In the genomic region with DNA sequence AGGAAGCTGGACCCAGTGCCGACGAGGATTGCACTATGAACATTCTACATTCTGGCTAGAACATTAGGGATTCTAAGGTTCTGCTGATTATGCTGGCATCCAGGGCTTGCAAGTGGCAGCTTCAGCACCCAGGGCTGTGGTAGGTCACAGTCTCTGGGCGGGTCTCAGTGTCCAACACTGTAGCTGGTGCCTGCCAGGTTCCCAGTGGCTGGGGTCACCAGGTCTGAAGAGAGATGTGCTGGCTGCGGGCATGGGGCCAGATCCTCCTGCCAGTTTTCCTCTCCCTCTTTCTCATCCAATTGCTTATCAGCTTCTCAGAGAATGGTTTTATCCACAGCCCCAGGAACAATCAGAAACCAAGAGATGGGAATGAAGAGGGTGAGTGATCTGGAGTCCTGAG, we compare ENCODE assay signal across 31 cellular contexts. TPM values are rescaled to one million over a fixed set of nuclear protein-coding genes. Genes with fewer than 3 reads are reported as not detected.
"Had no signal": no experiment of that assay in that cellular context is flagged by ENCODE, and none has a peak within 500 bp of the region (broad histone marks: within the 10 kb centered on the region; RNA-seq: fewer than 3 reads in every experiment).

A gene (plus strand): TSS at position 86 of the 400 bp plus-strand sequence. CDS start 148 bp downstream, at position 234.

- H3K4me3 ChIP-seq: K562, Peyer's patch, SJSA1 had no signal

- ATAC-seq: activated naive CD8-positive, alpha-beta T cell treated with anti-CD3 and anti-CD28 coated beads, Interleukin-2, amount 50 U/mL, for 24 hours; K562; PC-3 had no signal

- H3K27ac ChIP-seq: Peyer's patch, SJSA1 had no signal

- H3K4me1 Mint-ChIP-seq: activated CD4-positive, alpha-beta T cell treated with anti-CD3 and anti-CD28 coated beads, Interleukin-2, amount 10 ng/mL, durations not matched to agents 7 days and 5 days; activated naive CD4-positive, alpha-beta T cell treated with anti-CD3 and anti-CD28 coated beads, Interleukin-2, amount 10 ng/mL, durations not matched to agents 7 days and 5 days; activated naive CD8-positive, alpha-beta T cell treated with anti-CD3 and anti-CD28 coated beads, Interleukin-2, amount 50 U/mL, for 24 hours had no signal

- H3K36me3 ChIP-seq: Peyer's patch, SJSA1 had no signal

- DNase-seq: activated CD4-positive, alpha-beta memory T cell treated with anti-CD3 and anti-CD28 coated beads for 36 hours; activated CD4-positive, alpha-beta T cell treated with anti-CD3 and anti-CD28 coated beads, Interleukin-2, amount 10 ng/mL, durations not matched to agents 7 days and 5 days; activated CD8-positive, alpha-beta memory T cell treated with anti-CD3 and anti-CD28 coated beads, Interleukin-2, amount 50 U/mL, for 48 hours; activated effector memory CD4-positive, alpha-beta T cell treated with Interleukin-2 at 50 U/mL for 16 hours; activated naive CD4-positive, alpha-beta T cell treated with anti-CD3 and anti-CD28 coated beads, Interleukin-2, amount 10 ng/mL, durations not matched to agents 7 days and 5 days; activated naive CD8-positive, alpha-beta T cell treated with anti-CD3 and anti-CD28 coated beads, Interleukin-2, amount 50 U/mL, for 24 hours; activated T-cell treated with anti-CD3 and anti-CD28 coated beads, Interleukin-2, amount 50 U/mL, for 48 hours; anterior cingulate cortex; central memory CD4-positive, alpha-beta T cell; MV-4-11; NCI-H1092; NCI-H1436 treated with DMSO at 0.1 percent for 48 hours; NCI-H1694 treated with DMSO at 0.1 percent for 48 hours; NCI-H2029; NCI-H2171; NCI-H510A; NCI-H526; NCI-H748 treated with DMSO at 0.1 percent for 48 hours; NK-92 treated with Interleukin-12 subunit alpha and Interleukin-12 subunit beta, amount 100 ng/mL, for 24 hours; PC-3; Peyer's patch; RPMI8226; SHP77 treated with DMSO at 0.1 percent for 48 hours; SW 1271 had no signal

- H3K27me3 ChIP-seq: Peyer's patch, SJSA1 had no signal

- H3K4me1 ChIP-seq: Peyer's patch had no signal

- H3K36me3 Mint-ChIP-seq: activated naive CD4-positive, alpha-beta T cell treated with anti-CD3 and anti-CD28 coated beads, Interleukin-2, amount 10 ng/mL, durations not matched to agents 7 days and 5 days had no signal

- H3K27ac Mint-ChIP-seq: activated CD4-positive, alpha-beta memory T cell treated with anti-CD3 and anti-CD28 coated beads for 36 hours; activated CD4-positive, alpha-beta T cell treated with anti-CD3 and anti-CD28 coated beads, Interleukin-2, amount 10 ng/mL, durations not matched to agents 7 days and 5 days; activated naive CD4-positive, alpha-beta T cell treated with anti-CD3 and anti-CD28 coated beads, Interleukin-2, amount 10 ng/mL, durations not matched to agents 7 days and 5 days; activated naive CD8-positive, alpha-beta T cell; activated naive CD8-positive, alpha-beta T cell treated with anti-CD3 and anti-CD28 coated beads, Interleukin-2, amount 50 U/mL, for 24 hours; brain; T-helper 2 cell treated with Interferon-gamma antibody and Interleukin-4, amounts not matched to agents 5 μg/mL and 100 μg/mL, for 36 hours had no signal

- H3K27me3 Mint-ChIP-seq: brain had no signal

- H3K4me3 Mint-ChIP-seq: activated CD4-positive, alpha-beta memory T cell treated with anti-CD3 and anti-CD28 coated beads for 36 hours; activated CD4-positive, alpha-beta T cell treated with anti-CD3 and anti-CD28 coated beads, Interleukin-2, amount 10 ng/mL, durations not matched to agents 7 days and 5 days; activated naive CD4-positive, alpha-beta T cell treated with anti-CD3 and anti-CD28 coated beads, Interleukin-2, amount 10 ng/mL, durations not matched to agents 7 days and 5 days; activated naive CD8-positive, alpha-beta T cell; activated naive CD8-positive, alpha-beta T cell treated with anti-CD3 and anti-CD28 coated beads, Interleukin-2, amount 50 U/mL, for 24 hours; brain; T-helper 2 cell treated with Interferon-gamma antibody and Interleukin-4, amounts not matched to agents 5 μg/mL and 100 μg/mL, for 36 hours had no signal

RNA-seq across cellular contexts. Expression of the gene that starts here (rescaled TPM):
- total RNA-seq: activated CD4-positive, alpha-beta memory T cell treated with anti-CD3 and anti-CD28 coated beads for 36 hours; activated CD4-positive, alpha-beta T cell treated with anti-CD3 and anti-CD28 coated beads, Interleukin-2, amount 10 ng/mL, durations not matched to agents 7 days and 5 days; K562; MCF 10A; PC-3; Peyer's patch; SJSA1; T-helper 1 cell treated with Interleukin-12 subunit alpha and Interleukin-12 subunit beta and Interleukin-4 antibody, amounts not matched to agents 30 ng/mL and 1 ng/mL, for 36 hours had no signal
- polyA plus RNA-seq: K562 had no signal
